ENCODE assay signal across 11 cellular contexts in the genomic region with DNA sequence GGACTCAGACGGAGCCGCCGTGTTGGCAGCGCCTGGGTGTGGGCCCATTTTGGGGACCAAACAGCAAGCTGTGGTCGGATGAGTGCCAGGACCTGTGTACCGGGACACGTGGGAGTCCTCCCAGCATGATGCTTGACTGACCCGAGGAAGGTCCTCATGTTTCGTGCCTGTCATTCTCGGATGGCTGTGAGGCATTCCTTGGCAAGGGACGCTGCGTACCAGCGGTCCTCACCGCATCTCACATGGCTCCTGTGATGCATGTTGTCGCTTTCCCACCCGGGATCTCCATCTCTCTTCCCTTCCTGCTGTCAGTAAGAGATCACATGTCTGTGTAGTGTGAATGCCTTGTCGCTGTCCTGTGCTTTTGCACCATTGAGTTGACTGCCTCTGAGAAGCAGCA. TPM values are rescaled to one million over a fixed set of nuclear protein-coding genes. Genes with fewer than 3 reads are reported as not detected.
"Had no signal": no experiment of that assay in that cellular context is flagged by ENCODE, and none has a peak within 500 bp of the region (broad histone marks: within the 10 kb centered on the region; RNA-seq: fewer than 3 reads in every experiment).

No MANE protein-coding gene starts in this region.

RNA-seq across cellular contexts. Expression of a gene that starts 40.0 kb away (rescaled TPM):
- total RNA-seq: OCI-LY7, PC-3, PC-9, Peyer's patch, Right ventricle myocardium inferior, Right ventricle myocardium superior, RPMI7951, SJCRH30, SJSA1, SK-MEL-5 had no signal
- polyA plus RNA-seq: SK-N-SH had no signal
